ENCODE assay signal across 9 cellular contexts in the genomic region with DNA sequence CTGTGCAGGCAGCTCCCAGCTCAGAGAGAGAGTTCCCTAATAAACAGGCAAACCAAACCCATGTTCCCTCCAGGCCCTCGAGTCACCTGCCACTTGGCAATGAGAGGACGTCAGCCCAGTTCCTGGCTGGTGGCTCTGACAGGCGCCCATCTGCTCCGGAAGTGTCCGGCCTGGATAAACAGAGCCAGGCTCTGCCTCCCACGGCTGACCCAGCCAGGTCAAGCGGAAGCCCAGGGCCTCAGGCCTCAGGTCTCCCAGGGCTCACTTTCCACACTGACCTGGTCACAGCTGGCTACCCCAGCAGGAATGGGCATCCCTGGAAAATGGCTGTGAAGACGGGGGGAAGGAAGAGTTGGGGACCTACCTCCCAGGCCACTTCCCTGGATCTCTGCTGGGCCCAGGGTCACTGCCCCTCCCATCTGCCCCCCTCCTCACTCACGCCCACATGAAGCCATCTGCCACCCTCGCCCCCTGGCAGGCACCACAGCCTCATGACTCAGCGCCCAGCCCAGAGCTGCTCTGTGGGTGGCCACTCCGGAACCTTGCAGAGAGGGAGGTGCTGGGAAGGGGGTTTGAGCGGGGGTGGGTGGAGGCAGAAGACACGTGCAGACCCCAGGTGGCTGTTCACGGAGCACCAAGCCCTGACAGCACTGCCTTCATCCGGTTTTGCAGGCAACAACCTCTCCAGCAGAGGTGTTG. TPM values are rescaled to one million over a fixed set of nuclear protein-coding genes. Genes with fewer than 3 reads are reported as not detected.
DNase-seq lines count a peak whose midpoint lies in the region; ATAC-seq and TF ChIP-seq lines count a peak whose summit lies in the region.
"Had no signal": no experiment of that assay in that cellular context is flagged by ENCODE, and none has a peak within 500 bp of the region (broad histone marks: within the 10 kb centered on the region; RNA-seq: fewer than 3 reads in every experiment).

No MANE protein-coding gene starts in this region.

- H3K9me3 Mint-ChIP-seq in CD8-positive, alpha-beta memory T cell: no peaks in the 10 kb centered on the region
- H3K9me3 Mint-ChIP-seq in activated T-helper 17 cell treated with anti-CD3 and anti-CD28 coated beads, Interleukin-2, amount 50 U/mL, for 72 hours: no peaks in the 10 kb centered on the region

- CTCF ChIA-PET in CD8-positive, alpha-beta memory T cell (lab: Charles Lee): no interaction called here

- H3K36me3 ChIP-seq in CD8-positive, alpha-beta memory T cell (ENCODE audit: insufficient read depth, low read length): no peaks in the 10 kb centered on the region
- H3K36me3 ChIP-seq: neutrophil had no signal

- H3K4me1 Mint-ChIP-seq in CD8-positive, alpha-beta memory T cell: peaks cover 37 to 48% (median 44%) of the 10 kb centered on the region in 3 donors
- H3K4me1 Mint-ChIP-seq in activated T-helper 17 cell treated with anti-CD3 and anti-CD28 coated beads, Interleukin-2, amount 50 U/mL, for 72 hours: peaks cover 31% of the 10 kb centered on the region

- H3K36me3 Mint-ChIP-seq in CD8-positive, alpha-beta memory T cell: no peaks in the 10 kb centered on the region
- no peaks in the 10 kb centered on the region for H3K36me3 Mint-ChIP-seq in activated T-helper 17 cell treated with anti-CD3 and anti-CD28 coated beads, Interleukin-2, amount 50 U/mL, for 72 hours (ENCODE audit: low read depth)

- H3K27ac Mint-ChIP-seq in CD8-positive, alpha-beta memory T cell: peak overlapping the region in 6 of 8 donors; percentile 9 to 90 (median 68)
- H3K27ac Mint-ChIP-seq in activated T-helper 17 cell treated with anti-CD3 and anti-CD28 coated beads, Interleukin-2, amount 50 U/mL, for 72 hours: peak overlapping the region; percentile 65

- DNase-seq in CD8-positive, alpha-beta memory T cell: peak in 4 of 5 donors; percentile 11 to 54 (median 18)
- DNase-seq in NCI-H2171 treated with DMSO at 0.1 percent for 48 hours (lab: John Stamatoyannopoulos, UW): peak; percentile 51
- peak; percentile 87 for DNase-seq in kidney tubule cell (ENCODE audit: low spot score)
- DNase-seq in stimulated activated naive CD8-positive, alpha-beta T cell treated with anti-CD3 and anti-CD28 coated beads, Interleukin-15, Interleukin-2, amounts not matched to agents 100 U/mL and 50 U/mL, for 24 hours: peak; percentile 49
- no peak for DNase-seq in Kasumi-1 (lab: John Stamatoyannopoulos, UW)
- no peak for DNase-seq in SKM-1 (lab: John Stamatoyannopoulos, UW; ENCODE audit: unreplicated experiment)
- no peak for DNase-seq in GM20000 (ENCODE audit: low spot score)

- H3K27me3 ChIP-seq in CD8-positive, alpha-beta memory T cell (ENCODE audit: insufficient read depth, low read length, poor library complexity, severe bottlenecking): no peaks in the 10 kb centered on the region
- H3K27me3 ChIP-seq: neutrophil had no signal

- peak overlapping the region in 4 of 7 donors; percentile 5 to 76 (median 56) for H3K4me3 Mint-ChIP-seq in CD8-positive, alpha-beta memory T cell
- no peak overlapping the region for H3K4me3 Mint-ChIP-seq in activated T-helper 17 cell treated with anti-CD3 and anti-CD28 coated beads, Interleukin-2, amount 50 U/mL, for 72 hours

- POLR2A ChIA-PET in CD8-positive, alpha-beta memory T cell (lab: Charles Lee): no interaction called here

- no peak overlapping the region for H3K27ac ChIP-seq in CD8-positive, alpha-beta memory T cell (ENCODE audit: low read depth, low read length)
- H3K27ac ChIP-seq: neutrophil had no signal

- no peaks in the 10 kb centered on the region for H3K27me3 Mint-ChIP-seq in CD8-positive, alpha-beta memory T cell
- no peaks in the 10 kb centered on the region for H3K27me3 Mint-ChIP-seq in activated T-helper 17 cell treated with anti-CD3 and anti-CD28 coated beads, Interleukin-2, amount 50 U/mL, for 72 hours

- no peak for TF ChIP-seq CTCF in GM20000 (IDR thresholded peaks at IDR 0.05; ENCODE audit: extremely low read depth, missing control alignments)

- H3K9me3 ChIP-seq in CD8-positive, alpha-beta memory T cell (ENCODE audit: low read length): no peaks in the 10 kb centered on the region
- H3K9me3 ChIP-seq: neutrophil had no signal

- H3K4me1 ChIP-seq in CD8-positive, alpha-beta memory T cell (ENCODE audit: insufficient read depth, low read length): peaks cover 19% of the 10 kb centered on the region

- ATAC-seq in activated T-helper 17 cell treated with anti-CD3 and anti-CD28 coated beads, Interleukin-2, amount 50 U/mL, for 72 hours (replicated peaks): peak; percentile 44
- ATAC-seq in stimulated activated naive CD8-positive, alpha-beta T cell treated with anti-CD3 and anti-CD28 coated beads, Interleukin-15, Interleukin-2, amounts not matched to agents 100 U/mL and 50 U/mL, for 24 hours: peak; percentile 55

- no peak overlapping the region for H3K4me3 ChIP-seq in CD8-positive, alpha-beta memory T cell (ENCODE audit: low read length)

RNA-seq across cellular contexts. Expression of gene DUSP5, which starts 37.4 kb away (rescaled TPM):
- 10 to 100 TPM; 68.5 to 69.8 TPM for total RNA-seq in CD8-positive, alpha-beta memory T cell
- 3.0 TPM for polyA plus RNA-seq in CD8-positive, alpha-beta memory T cell
- 100 to 1,000 TPM in 1 of 2 donors, 10 to 100 TPM in 1; 43.2 to 107 TPM for total RNA-seq in activated T-helper 17 cell treated with anti-CD3 and anti-CD28 coated beads, Interleukin-2, amount 50 U/mL, for 72 hours

Comparison
In these comparisons a context has a peak if more than half of its experiments do, and no peak if none do; other contexts are left out.
1. DNase-seq: peak in CD8-positive, alpha-beta memory T cell (4 of 5), NCI-H2171 treated with DMSO at 0.1 percent for 48 hours (single experiment), kidney tubule cell (single experiment) and stimulated activated naive CD8-positive, alpha-beta T cell treated with anti-CD3 and anti-CD28 coated beads, Interleukin-15, Interleukin-2, amounts not matched to agents 100 U/mL and 50 U/mL, for 24 hours (single experiment); none in Kasumi-1 (0 of 2), SKM-1 (single experiment) and GM20000 (single experiment).